1 cellular context compared by ENCODE assay signal in genomic region chr1:31295874-31296485, GRCh38.
TF ChIP-seq lines count a peak whose summit lies in the region.

No MANE protein-coding gene starts in this region.

TF ChIP-seq in GM23338, 12 proteins besides CTCF, POLR2A, EP300 and RAD21 (continued from another document):
- TF ChIP-seq REST (IDR thresholded peaks at IDR 0.05; ENCODE audit: unreplicated experiment) (no peak), NANOG (IDR thresholded peaks at IDR 0.05; ENCODE audit: borderline replicate concordance) (no peak), ZNF114 (CRISPR knock-in tag; IDR thresholded peaks at IDR 0.05) (no peak), EZH2 (IDR thresholded peaks at IDR 0.05; ENCODE audit: low read depth, unreplicated experiment) (no peak), JUNB (IDR thresholded peaks at IDR 0.05; ENCODE audit: unreplicated experiment) (no peak), CREB1 (CRISPR knock-in tag; IDR thresholded peaks at IDR 0.05; ENCODE audit: low read depth) (no peak), STAT1 (IDR thresholded peaks at IDR 0.05; ENCODE audit: unreplicated experiment) (no peak), EZH2phosphoT487 (IDR thresholded peaks at IDR 0.05; ENCODE audit: unreplicated experiment) (no peak), ETS1 (IDR thresholded peaks at IDR 0.05) (no peak)
